In genomic region chr3:146148468-146148931, GRCh38 we compare ENCODE assay signal across 12 cellular contexts. TPM values are rescaled to one million over a fixed set of nuclear protein-coding genes. Genes with fewer than 3 reads are reported as not detected.
DNase-seq lines count a peak whose midpoint lies in the region; ATAC-seq and TF ChIP-seq lines count a peak whose summit lies in the region.
"Had no signal": no experiment of that assay in that cellular context is flagged by ENCODE, and none has a peak within 500 bp of the region (broad histone marks: within the 10 kb centered on the region; RNA-seq: fewer than 3 reads in every experiment).

No MANE protein-coding gene starts in this region.

- TF ChIP-seq CTCF in cardiac muscle cell (IDR thresholded peaks at IDR 0.05; ENCODE audit: low read depth, low read length) (peak; percentile 47), upper lobe of right lung (IDR thresholded peaks at IDR 0.05) (no peak), lower leg skin (IDR thresholded peaks at IDR 0.05) (no peak)

- 75% methylated on average over 1 of the region's 1 CpG for WGBS in right cardiac atrium
- 93 to 94% methylated on average over 1 of the region's 1 CpG for WGBS in lower leg skin, 2 donors

- H3K4me3 ChIP-seq in cardiac muscle cell (no peak overlapping the region), right cardiac atrium (ENCODE audit: low read length) (no peak overlapping the region), adipocyte (ENCODE audit: low read length) (no peak overlapping the region), upper lobe of right lung (no peak overlapping the region), lower leg skin (ENCODE audit: low read depth, poor library complexity, severe bottlenecking) (no peak overlapping the region)
- H3K4me3 ChIP-seq: SJSA1 had no signal

- H3K36me3 ChIP-seq in cardiac muscle cell, result peaks cover 3% of the 10 kb centered on the region
- H3K36me3 ChIP-seq in adipocyte (ENCODE audit: control insufficient read depth, insufficient read depth, low read length, severe bottlenecking), result peaks cover 11% of the 10 kb centered on the region
- H3K36me3 ChIP-seq in upper lobe of right lung, result no peaks in the 10 kb centered on the region

- intact Hi-C loops in right cardiac atrium (cut with DNase I), result no loop called here
- intact Hi-C loops in upper lobe of right lung (cut with DNase I), result no loop called here
- intact Hi-C loops in lower leg skin (cut with DNase I; ENCODE audit: low total_unique reads), result no loop called here

- no peaks in the 10 kb centered on the region for H3K9me3 ChIP-seq in cardiac muscle cell (ENCODE audit: low read depth)
- H3K9me3 ChIP-seq in right cardiac atrium (ENCODE audit: control insufficient read depth, low read length), result no peaks in the 10 kb centered on the region
- H3K9me3 ChIP-seq in adipocyte (ENCODE audit: control insufficient read depth, low read length), result no peaks in the 10 kb centered on the region
- no peaks in the 10 kb centered on the region for H3K9me3 ChIP-seq in upper lobe of right lung
- H3K9me3 ChIP-seq: SJSA1 had no signal

- H3K27me3 ChIP-seq in cardiac muscle cell (no peaks in the 10 kb centered on the region), right cardiac atrium (ENCODE audit: control insufficient read depth, insufficient read depth) (no peaks in the 10 kb centered on the region), adipocyte (replicated peaks; ENCODE audit: control insufficient read depth, insufficient read depth, low read length) (no peaks in the 10 kb centered on the region), upper lobe of right lung (no peaks in the 10 kb centered on the region)
- H3K27me3 ChIP-seq: SJSA1 had no signal

- DNase-seq in cardiac muscle cell (ENCODE audit: low read depth in 1 of 2, low spot score in 1 of 2), result peak in 1 of 2 donors; percentile 68
- no peak for DNase-seq in right cardiac atrium
- peak; percentile 81 for DNase-seq in adipocyte (ENCODE audit: low read depth)
- DNase-seq in foreskin melanocyte, result peak; percentile 41
- DNase-seq in upper lobe of right lung, result no peak
- DNase-seq in NOMO-1 treated with dmso at 0.1 percent for 144 hours (lab: John Stamatoyannopoulos, UW; ENCODE audit: unreplicated experiment), result no peak
- no peak for DNase-seq in lower leg skin (ENCODE audit: low spot score in 2 of 2)
- DNase-seq: activated CD4-positive, CD25-positive, alpha-beta regulatory T cell treated with anti-CD3 and anti-CD28 coated beads, Interleukin-2, amount 50 U/mL, for 72 hours; NCI-H2227 treated with DMSO at 0.1 percent for 48 hours; stimulated activated CD4-positive, alpha-beta T cell treated with anti-CD3 and anti-CD28 coated beads, Interleukin-15, amount 100 ng/mL, for 24 hours had no signal

- peaks cover 65% of the 10 kb centered on the region for H3K4me1 ChIP-seq in cardiac muscle cell (ENCODE audit: low read depth)
- peaks cover 8% of the 10 kb centered on the region for H3K4me1 ChIP-seq in right cardiac atrium (ENCODE audit: control insufficient read depth, insufficient read depth, low read length)
- H3K4me1 ChIP-seq in adipocyte (ENCODE audit: control insufficient read depth, insufficient read depth, low read length), result peaks cover 21% of the 10 kb centered on the region
- peaks cover 8% of the 10 kb centered on the region for H3K4me1 ChIP-seq in upper lobe of right lung

- peak overlapping the region; percentile 27 for H3K27ac ChIP-seq in cardiac muscle cell
- H3K27ac ChIP-seq in right cardiac atrium (ENCODE audit: low read length), result no peak overlapping the region
- no peak overlapping the region for H3K27ac ChIP-seq in upper lobe of right lung
- H3K27ac ChIP-seq: SJSA1 had no signal

- no peak for ATAC-seq in right cardiac atrium
- peak; percentile 56 for ATAC-seq in upper lobe of right lung
- ATAC-seq in HG03159 (IDR thresholded peaks at IDR 0.05; ENCODE audit: unreplicated experiment), result no peak

- TF ChIP-seq POLR2A in lower leg skin (IDR thresholded peaks at IDR 0.05), result no peak

- peak overlapping the region; percentile 50 for H3K9ac ChIP-seq in adipocyte (ENCODE audit: low read length)

RNA-seq across cellular contexts. Expression of gene PLOD2, which starts 12.5 kb away (rescaled TPM):
- total RNA-seq in cardiac muscle cell (82.1 and 84.5 TPM in 2 replicates), right cardiac atrium (10 to 100 TPM; 26.8 to 30.8 (median 30.5) TPM), upper lobe of right lung (23.7 TPM), lower leg skin (10 to 100 TPM in 2 of 4 donors, 1 to 10 TPM in 2; 4.4 to 11.6 (median 10.1) TPM)
- polyA plus RNA-seq in cardiac muscle cell (93.7 and 108 TPM in 2 replicates), right cardiac atrium (20.3 TPM)

Comparison
In these comparisons a context has a peak if more than half of its experiments do, and no peak if none do; other contexts are left out.
1. DNase-seq: peak in adipocyte (single experiment) and foreskin melanocyte (single experiment); none in right cardiac atrium (0 of 3), upper lobe of right lung (single experiment), NOMO-1 treated with dmso at 0.1 percent for 144 hours (single experiment) and lower leg skin (0 of 2).